Comparison of ENCODE assay signal across 28 cellular contexts in the genomic region with DNA sequence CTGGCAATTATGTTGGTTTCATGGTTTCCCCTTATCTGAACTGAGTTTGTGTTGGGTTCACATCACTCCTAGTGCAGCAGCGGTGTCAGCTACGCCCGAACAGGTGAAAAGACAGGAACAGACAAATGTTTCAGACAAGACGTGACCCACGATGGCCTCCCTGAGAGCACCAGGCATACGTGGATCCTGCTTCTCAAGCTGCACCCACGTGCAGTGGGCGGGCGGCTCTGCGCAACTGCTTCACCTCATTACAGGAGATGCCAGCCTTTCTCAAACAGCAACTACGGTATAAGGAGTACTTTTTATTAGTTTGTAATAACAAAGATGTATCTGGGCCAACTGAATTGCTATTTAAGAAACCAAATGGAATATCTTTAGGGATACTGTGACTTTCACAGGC. TPM values are rescaled to one million over a fixed set of nuclear protein-coding genes. Genes with fewer than 3 reads are reported as not detected.
"Had no signal": no experiment of that assay in that cellular context is flagged by ENCODE, and none has a peak within 500 bp of the region (broad histone marks: within the 10 kb centered on the region; RNA-seq: fewer than 3 reads in every experiment).

No MANE protein-coding gene starts in this region.

- H3K27me3 ChIP-seq: brain microvascular endothelial cell, cardiac muscle cell had no signal

- ATAC-seq: activated T-cell treated with anti-CD3 and anti-CD28 coated beads, Interleukin-2, amount 50 U/mL, for 72 hours; Panc1 had no signal

- H3K27ac ChIP-seq: brain microvascular endothelial cell had no signal

- DNase-seq: activated B cell treated with CpG ODN at 0.5 μM for 24 hours; activated CD4-positive, alpha-beta memory T cell treated with anti-CD3 and anti-CD28 coated beads for 36 hours; activated CD4-positive, alpha-beta T cell treated with anti-CD3 and anti-CD28 coated beads for 1 hour; activated CD4-positive, alpha-beta T cell treated with anti-CD3 and anti-CD28 coated beads, Interleukin-2, amount 10 ng/mL, durations not matched to agents 7 days and 5 days; activated CD8-positive, alpha-beta memory T cell treated with anti-CD3 and anti-CD28 coated beads for 24 hours; activated gamma-delta T cell treated with Interleukin-2 at 50 U/mL for 16 hours; activated naive CD4-positive, alpha-beta T cell treated with anti-CD3 and anti-CD28 coated beads, Interleukin-2, amount 10 ng/mL, durations not matched to agents 7 days and 5 days; activated naive CD8-positive, alpha-beta T cell treated with anti-CD3 and anti-CD28 coated beads for 36 hours; activated T-cell treated with anti-CD3 and anti-CD28 coated beads, Interleukin-2, amount 50 U/mL, for 72 hours; brain microvascular endothelial cell; IMR-90; Kasumi-1; KBM-7; NCI-H1105 treated with DMSO at 0.1 percent for 48 hours; NCI-H1436 treated with DMSO at 0.1 percent for 48 hours; NCI-H187 treated with DMSO at 0.1 percent for 48 hours; NCI-H2171; NCI-H226; NCI-H526; NCI-H774; OCI-M1; RPMI8226; SHP77 treated with DMSO at 0.1 percent for 48 hours; T-helper 9 cell had no signal

- H3K4me3 ChIP-seq: cardiac muscle cell had no signal

RNA-seq across cellular contexts. Expression of a gene that starts 32.8 kb away (rescaled TPM):
- total RNA-seq: activated B cell treated with CpG ODN at 0.5 μM for 24 hours; activated CD4-positive, alpha-beta memory T cell treated with anti-CD3 and anti-CD28 coated beads for 36 hours; activated CD4-positive, alpha-beta T cell treated with anti-CD3 and anti-CD28 coated beads, Interleukin-2, amount 10 ng/mL, durations not matched to agents 7 days and 5 days; activated naive CD8-positive, alpha-beta T cell treated with anti-CD3 and anti-CD28 coated beads for 36 hours; activated T-cell treated with anti-CD3 and anti-CD28 coated beads, Interleukin-2, amount 50 U/mL, for 72 hours; activated T-helper 2 cell treated with anti-CD3 and anti-CD28 coated beads, Interferon-gamma antibody, Interleukin-2, Interleukin-4, amounts not matched to agents 10 μg/mL and 5 μg/mL and 100 μg/mL, durations not matched to agents 14 hours and 24 hours and 36 hours; cardiac muscle cell; IMR-90; NCI-H460 had no signal
- polyA plus RNA-seq: cardiac muscle cell, IMR-90 had no signal
